22 cellular contexts compared by ENCODE assay signal in the genomic region with DNA sequence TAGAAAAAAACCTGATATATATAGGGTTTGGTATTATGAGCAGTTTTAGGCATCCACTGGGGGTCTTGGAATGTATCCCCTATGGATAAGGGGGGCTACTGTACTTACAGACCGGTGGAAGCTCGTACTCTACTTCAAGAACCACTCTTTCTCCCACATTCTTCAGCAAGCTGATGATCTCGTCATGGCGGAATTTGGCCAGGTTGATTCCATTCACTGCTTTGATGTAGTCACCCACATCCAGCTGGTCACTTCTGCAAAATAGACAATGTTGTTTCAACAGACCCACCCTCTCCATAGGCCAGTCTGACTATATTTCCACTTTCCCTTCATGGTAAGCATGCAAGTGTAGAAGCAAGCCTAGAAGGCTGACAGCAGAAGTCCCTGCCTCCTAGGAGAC.
DNase-seq lines count a peak whose midpoint lies in the region; TF ChIP-seq lines count a peak whose summit lies in the region.
"Had no signal": no experiment of that assay in that cellular context is flagged by ENCODE, and none has a peak within 500 bp of the region (broad histone marks: within the 10 kb centered on the region; RNA-seq: fewer than 3 reads in every experiment).

No MANE protein-coding gene starts in this region.

- H3K36me3 ChIP-seq in Caco-2 (ENCODE audit: control insufficient read depth, insufficient read depth, low read length) = no peaks in the 10 kb centered on the region
- H3K36me3 ChIP-seq in suprapubic skin = no peaks in the 10 kb centered on the region
- H3K36me3 ChIP-seq: upper lobe of right lung had no signal

- H3K27ac Mint-ChIP-seq in Caco-2 (ENCODE audit: unreplicated experiment) (no peak overlapping the region), brain (peak overlapping the region in 4 of 5 experiments; percentile 16 to 90 (median 48))
- H3K27ac Mint-ChIP-seq: activated naive CD4-positive, alpha-beta T cell treated with anti-CD3 and anti-CD28 coated beads, Interleukin-2, amount 50 U/mL, for 24 hours had no signal

- peaks cover 6% of the 10 kb centered on the region for H3K4me1 Mint-ChIP-seq in Caco-2 (ENCODE audit: low read depth, unreplicated experiment)
- peaks cover 6% of the 10 kb centered on the region for H3K4me1 Mint-ChIP-seq in brain
- H3K4me1 Mint-ChIP-seq: activated naive CD4-positive, alpha-beta T cell treated with anti-CD3 and anti-CD28 coated beads, Interleukin-2, amount 50 U/mL, for 24 hours had no signal

- no peak for TF ChIP-seq POLR2A in suprapubic skin (IDR thresholded peaks at IDR 0.05)

- CTCF ChIA-PET in Caco-2 (lab: Charles Lee) = no interaction called here

- no peak for TF ChIP-seq EP300 in suprapubic skin (IDR thresholded peaks at IDR 0.05)

- H3K4me3 ChIP-seq in Caco-2 (ENCODE audit: low read depth, low read length) (no peak overlapping the region), suprapubic skin (no peak overlapping the region)
- H3K4me3 ChIP-seq: BLaER1, GM12878, upper lobe of right lung had no signal

- H3K36me3 Mint-ChIP-seq in Caco-2 (ENCODE audit: insufficient read depth, unreplicated experiment) (no peaks in the 10 kb centered on the region), brain (peaks cover 14% of the 10 kb centered on the region)

- BruUV-seq in Caco-2 (replicated peaks; lab: Mats Ljungman, UMichigan) = no TSS peak

- intact Hi-C loops in Caco-2 (cut with micrococcal nuclease; ENCODE audit: unreplicated experiment) = no loop called here

- no peaks in the 10 kb centered on the region for H3K27me3 Mint-ChIP-seq in Caco-2 (ENCODE audit: insufficient read depth, unreplicated experiment)
- no peaks in the 10 kb centered on the region for H3K27me3 Mint-ChIP-seq in brain
- H3K27me3 Mint-ChIP-seq: activated naive CD4-positive, alpha-beta T cell treated with anti-CD3 and anti-CD28 coated beads, Interleukin-2, amount 50 U/mL, for 24 hours had no signal

- H3K4me1 ChIP-seq in Caco-2 = peaks cover 6% of the 10 kb centered on the region
- H3K4me1 ChIP-seq in suprapubic skin = no peaks in the 10 kb centered on the region
- H3K4me1 ChIP-seq: BLaER1, upper lobe of right lung had no signal

- no peak overlapping the region for H3K27ac ChIP-seq in suprapubic skin
- H3K27ac ChIP-seq: BLaER1, upper lobe of right lung had no signal

- H3K4me3 Mint-ChIP-seq in Caco-2 (ENCODE audit: unreplicated experiment) (no peak overlapping the region), brain (peak overlapping the region in 1 of 5 experiments; percentile 45)
- H3K4me3 Mint-ChIP-seq: activated naive CD4-positive, alpha-beta T cell treated with anti-CD3 and anti-CD28 coated beads, Interleukin-2, amount 50 U/mL, for 24 hours had no signal

- WGBS in suprapubic skin = 100% methylated on average over 4 of the region's 4 CpGs

- POLR2A ChIA-PET in Caco-2 (lab: Charles Lee) = no interaction called here

- H3K27me3 ChIP-seq in Caco-2 (replicated peaks; ENCODE audit: control insufficient read depth, insufficient read depth, low read length) (no peaks in the 10 kb centered on the region), suprapubic skin (no peaks in the 10 kb centered on the region)
- H3K27me3 ChIP-seq: BLaER1, upper lobe of right lung had no signal

- H3K9me3 ChIP-seq in Caco-2 = no peaks in the 10 kb centered on the region; the same call in 1 of the 2 replicates
- no peaks in the 10 kb centered on the region for H3K9me3 ChIP-seq in suprapubic skin
- H3K9me3 ChIP-seq: BLaER1, upper lobe of right lung had no signal

- TF ChIP-seq CTCF in Caco-2 (IDR thresholded peaks at IDR 0.05; ENCODE audit: insufficient read depth in 1 of 2, low read depth in 1 of 2, low read length in 1 of 2, severe bottlenecking in 1 of 2, unreplicated experiment in 1 of 2) = no peak
- TF ChIP-seq CTCF in brain (conservative IDR thresholded peaks at IDR 0.05) = no peak
- no peak for TF ChIP-seq CTCF in suprapubic skin (IDR thresholded peaks at IDR 0.05)

- DNase-seq in Caco-2 (peak; percentile 25 to 44), M059J (ENCODE audit: low read depth) (peak; percentile 28), iris pigment epithelial cell (ENCODE audit: low read depth) (peak; percentile 17), NCI-H1436 (lab: John Stamatoyannopoulos, UW) (no peak), NCI-H1694 (lab: John Stamatoyannopoulos, UW) (no peak), NCI-H1092 treated with DMSO at 0.1 percent for 48 hours (lab: John Stamatoyannopoulos, UW) (no peak), suprapubic skin (ENCODE audit: low spot score in 2 of 2) (no peak)
- DNase-seq: activated CD4-positive, alpha-beta T cell treated with anti-CD3 and anti-CD28 coated beads for 1 hour; aorta; Calu3; effector memory CD4-positive, alpha-beta T cell; GF-D8; NCI-H2029 treated with DMSO at 0.1 percent for 48 hours; NCI-H510A; NK-92 treated with Interleukin-12 subunit alpha and Interleukin-12 subunit beta, amount 100 ng/mL, for 24 hours; retina; T1000; upper lobe of right lung had no signal

- no peaks in the 10 kb centered on the region for H3K9me3 Mint-ChIP-seq in Caco-2 (ENCODE audit: unreplicated experiment)
- no peaks in the 10 kb centered on the region for H3K9me3 Mint-ChIP-seq in brain
- H3K9me3 Mint-ChIP-seq: activated naive CD4-positive, alpha-beta T cell treated with anti-CD3 and anti-CD28 coated beads, Interleukin-2, amount 50 U/mL, for 24 hours had no signal

Comparison
In these comparisons a context has a peak if more than half of its experiments do, and no peak if none do; other contexts are left out.
1. DNase-seq: peak in Caco-2 (2 of 2), M059J (single experiment) and iris pigment epithelial cell (single experiment); none in NCI-H1436 (single experiment), NCI-H1694 (single experiment), NCI-H1092 treated with DMSO at 0.1 percent for 48 hours (single experiment) and suprapubic skin (0 of 2).